16 cellular contexts compared by ENCODE assay signal in genomic region chr1:8059161-8059622, GRCh38. TPM values are rescaled to one million over a fixed set of nuclear protein-coding genes. Genes with fewer than 3 reads are reported as not detected.
DNase-seq lines count a peak whose midpoint lies in the region; ATAC-seq lines count a peak whose summit lies in the region.
"Had no signal": no experiment of that assay in that cellular context is flagged by ENCODE, and none has a peak within 500 bp of the region (broad histone marks: within the 10 kb centered on the region; RNA-seq: fewer than 3 reads in every experiment).

No MANE protein-coding gene starts in this region.

- H3K27ac ChIP-seq in SJSA1 = peak overlapping the region; percentile 50
- H3K27ac ChIP-seq: BLaER1 treated with 17β-estradiol and CSF1 and Interleukin-3, amounts not matched to agents 10 nM and 100 nM had no signal

- peak overlapping the region; percentile 67 for H3K9ac ChIP-seq in skeletal muscle satellite cell (ENCODE audit: low read depth, low read length)
- H3K9ac ChIP-seq: BLaER1 treated with 17β-estradiol and CSF1 and Interleukin-3, amounts not matched to agents 10 nM and 100 nM had no signal

- H3K27me3 ChIP-seq in SJSA1 (replicated peaks) (no peaks in the 10 kb centered on the region), skeletal muscle satellite cell (ENCODE audit: control insufficient read depth, insufficient read depth, low read length) (no peaks in the 10 kb centered on the region)
- H3K27me3 ChIP-seq: BLaER1 treated with 17β-estradiol and CSF1 and Interleukin-3, amounts not matched to agents 10 nM and 100 nM; Peyer's patch had no signal

- H3K36me3 ChIP-seq in SJSA1 (no peaks in the 10 kb centered on the region), skeletal muscle satellite cell (ENCODE audit: insufficient read depth, low read length) (no peaks in the 10 kb centered on the region)
- H3K36me3 ChIP-seq: BLaER1 treated with 17β-estradiol and CSF1 and Interleukin-3, amounts not matched to agents 10 nM and 100 nM; Peyer's patch had no signal

- H3K4me1 ChIP-seq in SJSA1 (replicated peaks) = peaks cover 30% of the 10 kb centered on the region
- peaks cover 51% of the 10 kb centered on the region for H3K4me1 ChIP-seq in skeletal muscle satellite cell (ENCODE audit: control insufficient read depth, insufficient read depth, low read length)
- H3K4me1 ChIP-seq: Peyer's patch had no signal

- H3K9me3 ChIP-seq in SJSA1 (replicated peaks) (no peaks in the 10 kb centered on the region), skeletal muscle satellite cell (replicated peaks; ENCODE audit: low read length) (no peaks in the 10 kb centered on the region)
- H3K9me3 ChIP-seq: BLaER1 treated with 17β-estradiol and CSF1 and Interleukin-3, amounts not matched to agents 10 nM and 100 nM; Peyer's patch had no signal

- H3K4me2 ChIP-seq in skeletal muscle satellite cell (ENCODE audit: low read length) = no peak overlapping the region
- H3K4me2 ChIP-seq: BLaER1 treated with 17β-estradiol and CSF1 and Interleukin-3, amounts not matched to agents 10 nM and 100 nM had no signal

- ATAC-seq in GM21786 (IDR thresholded peaks at IDR 0.05; ENCODE audit: unreplicated experiment) (no peak), GM18520 (IDR thresholded peaks at IDR 0.05; ENCODE audit: unreplicated experiment) (no peak)
- ATAC-seq: T-helper 17 cell had no signal

- H3K4me3 ChIP-seq in SJSA1 (no peak overlapping the region), skeletal muscle satellite cell (ENCODE audit: low read length) (no peak overlapping the region)
- H3K4me3 ChIP-seq: BLaER1 treated with 17β-estradiol and CSF1 and Interleukin-3, amounts not matched to agents 10 nM and 100 nM; Peyer's patch had no signal

- DNase-seq in GM03348 (ENCODE audit: low spot score) (peak; percentile 52), SJSA1 (ENCODE audit: low read depth in 1 of 2, low spot score in 2 of 2) (peak; percentile 53 to 58), fibroblast of peridontal ligament (ENCODE audit: extremely low read depth) (peak; percentile 93), superior temporal gyrus (ENCODE audit: extremely low spot score) (no peak)
- no peak for DNase-seq in stimulated activated CD4-positive, alpha-beta T cell treated with anti-CD3 and anti-CD28 coated beads, Interleukin-4, amount 100 ng/mL, for 1 hour
- DNase-seq: activated CD4-positive, CD25-positive, alpha-beta regulatory T cell treated with anti-CD3 and anti-CD28 coated beads, Interleukin-2, amount 50 U/mL, for 72 hours; activated naive CD8-positive, alpha-beta T cell treated with anti-CD3 and anti-CD28 coated beads for 36 hours; dermis blood vessel endothelial cell; NCI-H1105 treated with DMSO at 0.1 percent for 48 hours; Peyer's patch; stimulated activated CD4-positive, alpha-beta T cell treated with anti-CD3 and anti-CD28 coated beads, Interleukin-1b, Interleukin-23, amount 100 ng/mL, for 48 hours; T-helper 17 cell had no signal

RNA-seq across cellular contexts. Expression of gene ERRFI1, which starts 33.1 kb away (rescaled TPM):
- total RNA-seq in SJSA1 (2014; rRNA removed; shearing (Covaris generic)) = 18.4 and 21.7 TPM in 2 replicates
- total RNA-seq in skeletal muscle satellite cell (2012; rRNA removed) = 38.3 and 86.7 TPM in 2 replicates

Comparison
In these comparisons a context has a peak if more than half of its experiments do, and no peak if none do; other contexts are left out.
1. DNase-seq: peak in GM03348 (single experiment), SJSA1 (2 of 2) and fibroblast of peridontal ligament (single experiment); none in stimulated activated CD4-positive, alpha-beta T cell treated with anti-CD3 and anti-CD28 coated beads, Interleukin-4, amount 100 ng/mL, for 1 hour (single experiment) and superior temporal gyrus (single experiment).